Comparison of ENCODE assay signal across 9 cellular contexts in genomic region chr11:44036811-44037657, GRCh38. TPM values are rescaled to one million over a fixed set of nuclear protein-coding genes. Genes with fewer than 3 reads are reported as not detected.
DNase-seq lines count a peak whose midpoint lies in the region; ATAC-seq and TF ChIP-seq lines count a peak whose summit lies in the region.
"Had no signal": no experiment of that assay in that cellular context is flagged by ENCODE, and none has a peak within 500 bp of the region (broad histone marks: within the 10 kb centered on the region; RNA-seq: fewer than 3 reads in every experiment).

No MANE protein-coding gene starts in this region.

- peaks cover 21% of the 10 kb centered on the region for H3K4me1 ChIP-seq in osteoblast (ENCODE audit: insufficient read depth, low read length)

- H3K27me3 ChIP-seq in HL-60 (ENCODE audit: insufficient read depth, poor library complexity, severe bottlenecking) (no peaks in the 10 kb centered on the region), osteoblast (ENCODE audit: insufficient read depth, low read length) (no peaks in the 10 kb centered on the region)

- no peaks in the 10 kb centered on the region for H3K79me2 ChIP-seq in osteoblast (ENCODE audit: insufficient read depth, low read length)

- H2AFZ ChIP-seq in osteoblast (ENCODE audit: low read length): peak overlapping the region; percentile 69

- H3K27ac ChIP-seq in HL-60 (replicated peaks): no peak overlapping the region
- no peak overlapping the region for H3K27ac ChIP-seq in osteoblast (ENCODE audit: low read depth, low read length)
- H3K27ac ChIP-seq: neutrophil had no signal

- H3K4me3 ChIP-seq in HL-60 (replicated peaks; ENCODE audit: insufficient read depth, low read length) (no peak overlapping the region), osteoblast (ENCODE audit: insufficient read depth, low read length) (no peak overlapping the region)

- no peaks in the 10 kb centered on the region for H3K36me3 ChIP-seq in osteoblast (ENCODE audit: insufficient read depth, low read length)
- H3K36me3 ChIP-seq: neutrophil had no signal

- H4K20me1 ChIP-seq in osteoblast (ENCODE audit: insufficient read depth, low read length): no peaks in the 10 kb centered on the region

- DNase-seq in Ammon's horn (ENCODE audit: low spot score) (peak; percentile 92), HL-60 (ENCODE audit: low read depth in 1 of 2, low spot score in 1 of 2) (peak; percentile 11 to 65), NCI-H748 treated with DMSO at 0.1 percent for 48 hours (lab: John Stamatoyannopoulos, UW) (peak; percentile 44), glomerular endothelial cell (ENCODE audit: extremely low read depth, low read depth, low spot score) (peak; percentile 22), osteoblast (ENCODE audit: insufficient read length, low spot score, missing footprints) (peak; percentile 91), T-helper 9 cell (no peak)
- peak; percentile 16 for DNase-seq in activated naive CD4-positive, alpha-beta T cell treated with anti-CD3 and anti-CD28 coated beads, Interleukin-2, amount 50 U/mL, for 16 hours

- H3K4me2 ChIP-seq in osteoblast (ENCODE audit: insufficient read depth, low read length): peak overlapping the region; percentile 30

- peak; percentile 78 for ATAC-seq in GM18907 (IDR thresholded peaks at IDR 0.05; ENCODE audit: unreplicated experiment)

- TF ChIP-seq CTCF in HL-60 (IDR thresholded peaks at IDR 0.05; ENCODE audit: insufficient read depth, low read length) (peak; percentile 59), osteoblast (IDR thresholded peaks at IDR 0.05; ENCODE audit: extremely low read depth, low read depth, low read length) (peak; percentile 97)

- H3K9me3 ChIP-seq in osteoblast (ENCODE audit: low read depth, low read length): peaks cover 3% of the 10 kb centered on the region
- H3K9me3 ChIP-seq: neutrophil had no signal

RNA-seq across cellular contexts. Expression of gene ACCSL, which starts 10.7 kb away (rescaled TPM):
- total RNA-seq in glomerular endothelial cell: not detected in 2 replicates
- under 0.01 TPM in 1 of 2 replicates, not detected in the other for total RNA-seq in osteoblast

RNA-seq across cellular contexts. Expression of gene ACCS, which starts 29.0 kb away (rescaled TPM):
- total RNA-seq in glomerular endothelial cell: 11.4 and 13.6 TPM in 2 replicates
- total RNA-seq in osteoblast: 21.0 and 27.1 TPM in 2 replicates

RNA-seq across cellular contexts. Expression of gene EXT2, which starts 58.4 kb away (rescaled TPM):
- 103 and 154 TPM in 2 replicates for total RNA-seq in glomerular endothelial cell
- total RNA-seq in osteoblast: 174 and 194 TPM in 2 replicates
